1 cellular context compared by ENCODE assay signal in the genomic region with DNA sequence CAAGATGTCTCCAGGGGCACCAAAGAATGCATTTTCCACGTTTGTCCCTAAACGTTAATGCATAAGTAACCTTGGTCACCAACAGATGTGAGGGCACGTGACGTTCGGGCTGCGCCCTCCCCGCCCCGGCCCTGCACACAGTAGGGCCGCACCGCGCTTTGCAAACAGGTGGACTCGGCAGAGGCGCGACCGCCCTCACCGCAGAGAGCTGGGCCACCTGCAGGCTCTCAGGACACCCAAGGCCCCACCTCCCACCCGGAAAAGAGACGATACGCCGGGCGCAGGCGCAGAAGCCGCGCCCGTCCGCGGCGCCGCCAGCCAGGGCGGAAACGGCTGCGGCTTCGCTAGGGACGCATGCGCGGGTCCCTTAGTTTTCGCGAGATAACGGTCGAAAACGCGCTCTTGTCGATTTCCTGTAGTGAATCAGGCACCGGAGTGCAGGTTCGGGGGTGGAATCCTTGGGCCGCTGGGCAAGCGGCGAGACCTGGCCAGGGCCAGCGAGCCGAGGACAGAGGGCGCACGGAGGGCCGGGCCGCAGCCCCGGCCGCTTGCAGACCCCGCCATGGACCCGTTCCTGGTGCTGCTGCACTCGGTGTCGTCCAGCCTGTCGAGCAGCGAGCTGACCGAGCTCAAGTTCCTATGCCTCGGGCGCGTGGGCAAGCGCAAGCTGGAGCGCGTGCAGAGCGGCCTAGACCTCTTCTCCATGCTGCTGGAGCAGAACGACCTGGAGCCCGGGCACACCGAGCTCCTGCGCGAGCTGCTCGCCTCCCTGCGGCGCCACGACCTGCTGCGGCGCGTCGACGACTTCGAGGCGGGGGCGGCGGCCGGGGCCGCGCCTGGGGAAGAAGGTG.
TF ChIP-seq lines count a peak whose summit lies in the region.

A gene with protein sequence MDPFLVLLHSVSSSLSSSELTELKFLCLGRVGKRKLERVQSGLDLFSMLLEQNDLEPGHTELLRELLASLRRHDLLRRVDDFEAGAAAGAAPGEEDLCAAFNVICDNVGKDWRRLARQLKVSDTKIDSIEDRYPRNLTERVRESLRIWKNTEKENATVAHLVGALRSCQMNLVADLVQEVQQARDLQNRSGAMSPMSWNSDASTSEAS (plus strand): TSS at position 399 of the 851 bp plus-strand sequence. CDS start 164 bp downstream, at position 563.

TF ChIP-seq in GM12878, 131 proteins besides CTCF, POLR2A, EP300 and RAD21 (continued from another document and continues in another):
- TF ChIP-seq MTA2 (IDR thresholded peaks at IDR 0.05; ENCODE audit: low read depth) (no peak), PAX5 (IDR thresholded peaks at IDR 0.05; ENCODE audit: borderline replicate concordance, low read depth, low read length) (peak; percentile 52; the same call in 1 of the 2 replicates), BRCA1 (IDR thresholded peaks at IDR 0.05; ENCODE audit: low read depth, low read length) (peak; percentile 55; the same call in 1 of the 2 replicates), MYB (IDR thresholded peaks at IDR 0.05; ENCODE audit: borderline replicate concordance, low read depth, low read length) (no peak), EGR1 (IDR thresholded peaks at IDR 0.05; ENCODE audit: borderline replicate concordance in 1 of 2, low read depth in 2 of 2, low read length in 2 of 2) (peak in 1 of 2 experiments; percentile 71; a peak in 2 of 3 replicates), ASH2L (IDR thresholded peaks at IDR 0.05; ENCODE audit: borderline replicate concordance, low read depth) (no peak), KLF5 (IDR thresholded peaks at IDR 0.05; ENCODE audit: partially characterized antibody) (peak; percentile 37), TCF3 (IDR thresholded peaks at IDR 0.05; ENCODE audit: borderline replicate concordance, insufficient read depth, low read depth, low read length) (peak; percentile 98), CHD1 (IDR thresholded peaks at IDR 0.05; ENCODE audit: low read depth, low read length) (no peak), LARP7 (IDR thresholded peaks at IDR 0.05) (no peak; the same call in none of the 2 replicates), SPI1 (IDR thresholded peaks at IDR 0.05; ENCODE audit: borderline replicate concordance, insufficient read depth, low read depth, low read length) (no peak; the same call in 1 of the 2 replicates), CBX3 (IDR thresholded peaks at IDR 0.05; ENCODE audit: borderline replicate concordance, low read depth) (no peak), FOXK2 (IDR thresholded peaks at IDR 0.05) (no peak), RBBP5 (conservative IDR thresholded peaks at IDR 0.05) (no peak), RUNX3 (IDR thresholded peaks at IDR 0.05; ENCODE audit: low read length) (peak; percentile 86), POLR2AphosphoS2 (IDR thresholded peaks at IDR 0.05; ENCODE audit: low read depth, low read length) (no peak), TCF12 (IDR thresholded peaks at IDR 0.05; ENCODE audit: low read depth, low read length) (peak; percentile 99), ZBED1 (IDR thresholded peaks at IDR 0.05; ENCODE audit: borderline replicate concordance) (no peak), CBX5 (IDR thresholded peaks at IDR 0.05; ENCODE audit: low read depth) (no peak), MXI1 (IDR thresholded peaks at IDR 0.05; ENCODE audit: low read depth, low read length) (peak; percentile 25; the same call in 1 of the 2 replicates), HDAC6 (IDR thresholded peaks at IDR 0.05; ENCODE audit: unreplicated experiment) (no peak), SIX5 (IDR thresholded peaks at IDR 0.05; ENCODE audit: low read depth, low read length, severe bottlenecking) (peak; percentile 59), NR2C1 (IDR thresholded peaks at IDR 0.05) (no peak), DPF2 (IDR thresholded peaks at IDR 0.05) (peak; percentile 100), FOS (IDR thresholded peaks at IDR 0.05; ENCODE audit: borderline replicate concordance, extremely low read depth, insufficient read length) (no peak), CBFB (IDR thresholded peaks at IDR 0.05; ENCODE audit: low read depth) (peak; percentile 80; the same call in 1 of the 2 replicates), CEBPB (IDR thresholded peaks at IDR 0.05; ENCODE audit: borderline replicate concordance in 1 of 2, low read depth in 2 of 2, low read length in 2 of 2) (no peak), NFYA (IDR thresholded peaks at IDR 0.05; ENCODE audit: borderline replicate concordance, low read depth, low read length) (no peak), ZNF24 (IDR thresholded peaks at IDR 0.05) (no peak), NFXL1 (IDR thresholded peaks at IDR 0.05; ENCODE audit: borderline replicate concordance) (no peak), ETV6 (conservative IDR thresholded peaks at IDR 0.05 in 1 of 2, IDR thresholded peaks at IDR 0.05 in 1 of 2; ENCODE audit: borderline replicate concordance in 1 of 2, low read depth in 1 of 2) (no peak)
- TF ChIP-seq, protein P1, sequence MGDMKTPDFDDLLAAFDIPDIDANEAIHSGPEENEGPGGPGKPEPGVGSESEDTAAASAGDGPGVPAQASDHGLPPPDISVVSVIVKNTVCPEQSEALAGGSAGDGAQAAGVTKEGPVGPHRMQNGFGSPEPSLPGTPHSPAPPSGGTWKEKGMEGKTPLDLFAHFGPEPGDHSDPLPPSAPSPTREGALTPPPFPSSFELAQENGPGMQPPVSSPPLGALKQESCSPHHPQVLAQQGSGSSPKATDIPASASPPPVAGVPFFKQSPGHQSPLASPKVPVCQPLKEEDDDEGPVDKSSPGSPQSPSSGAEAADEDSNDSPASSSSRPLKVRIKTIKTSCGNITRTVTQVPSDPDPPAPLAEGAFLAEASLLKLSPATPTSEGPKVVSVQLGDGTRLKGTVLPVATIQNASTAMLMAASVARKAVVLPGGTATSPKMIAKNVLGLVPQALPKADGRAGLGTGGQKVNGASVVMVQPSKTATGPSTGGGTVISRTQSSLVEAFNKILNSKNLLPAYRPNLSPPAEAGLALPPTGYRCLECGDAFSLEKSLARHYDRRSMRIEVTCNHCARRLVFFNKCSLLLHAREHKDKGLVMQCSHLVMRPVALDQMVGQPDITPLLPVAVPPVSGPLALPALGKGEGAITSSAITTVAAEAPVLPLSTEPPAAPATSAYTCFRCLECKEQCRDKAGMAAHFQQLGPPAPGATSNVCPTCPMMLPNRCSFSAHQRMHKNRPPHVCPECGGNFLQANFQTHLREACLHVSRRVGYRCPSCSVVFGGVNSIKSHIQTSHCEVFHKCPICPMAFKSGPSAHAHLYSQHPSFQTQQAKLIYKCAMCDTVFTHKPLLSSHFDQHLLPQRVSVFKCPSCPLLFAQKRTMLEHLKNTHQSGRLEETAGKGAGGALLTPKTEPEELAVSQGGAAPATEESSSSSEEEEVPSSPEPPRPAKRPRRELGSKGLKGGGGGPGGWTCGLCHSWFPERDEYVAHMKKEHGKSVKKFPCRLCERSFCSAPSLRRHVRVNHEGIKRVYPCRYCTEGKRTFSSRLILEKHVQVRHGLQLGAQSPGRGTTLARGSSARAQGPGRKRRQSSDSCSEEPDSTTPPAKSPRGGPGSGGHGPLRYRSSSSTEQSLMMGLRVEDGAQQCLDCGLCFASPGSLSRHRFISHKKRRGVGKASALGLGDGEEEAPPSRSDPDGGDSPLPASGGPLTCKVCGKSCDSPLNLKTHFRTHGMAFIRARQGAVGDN (IDR thresholded peaks at IDR 0.05) = no peak; the same call in 1 of the 2 replicates
- TF ChIP-seq, protein P2, sequence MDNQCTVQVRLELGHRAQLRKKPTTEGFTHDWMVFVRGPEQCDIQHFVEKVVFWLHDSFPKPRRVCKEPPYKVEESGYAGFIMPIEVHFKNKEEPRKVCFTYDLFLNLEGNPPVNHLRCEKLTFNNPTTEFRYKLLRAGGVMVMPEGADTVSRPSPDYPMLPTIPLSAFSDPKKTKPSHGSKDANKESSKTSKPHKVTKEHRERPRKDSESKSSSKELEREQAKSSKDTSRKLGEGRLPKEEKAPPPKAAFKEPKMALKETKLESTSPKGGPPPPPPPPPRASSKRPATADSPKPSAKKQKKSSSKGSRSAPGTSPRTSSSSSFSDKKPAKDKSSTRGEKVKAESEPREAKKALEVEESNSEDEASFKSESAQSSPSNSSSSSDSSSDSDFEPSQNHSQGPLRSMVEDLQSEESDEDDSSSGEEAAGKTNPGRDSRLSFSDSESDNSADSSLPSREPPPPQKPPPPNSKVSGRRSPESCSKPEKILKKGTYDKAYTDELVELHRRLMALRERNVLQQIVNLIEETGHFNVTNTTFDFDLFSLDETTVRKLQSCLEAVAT (IDR thresholded peaks at IDR 0.05) = 0 out of 2 replicates have a peak, but pooled peaks have one; percentile 38
- TF ChIP-seq, protein P3, sequence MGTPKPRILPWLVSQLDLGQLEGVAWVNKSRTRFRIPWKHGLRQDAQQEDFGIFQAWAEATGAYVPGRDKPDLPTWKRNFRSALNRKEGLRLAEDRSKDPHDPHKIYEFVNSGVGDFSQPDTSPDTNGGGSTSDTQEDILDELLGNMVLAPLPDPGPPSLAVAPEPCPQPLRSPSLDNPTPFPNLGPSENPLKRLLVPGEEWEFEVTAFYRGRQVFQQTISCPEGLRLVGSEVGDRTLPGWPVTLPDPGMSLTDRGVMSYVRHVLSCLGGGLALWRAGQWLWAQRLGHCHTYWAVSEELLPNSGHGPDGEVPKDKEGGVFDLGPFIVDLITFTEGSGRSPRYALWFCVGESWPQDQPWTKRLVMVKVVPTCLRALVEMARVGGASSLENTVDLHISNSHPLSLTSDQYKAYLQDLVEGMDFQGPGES (IDR thresholded peaks at IDR 0.05) = no peak
- TF ChIP-seq, protein P4, sequence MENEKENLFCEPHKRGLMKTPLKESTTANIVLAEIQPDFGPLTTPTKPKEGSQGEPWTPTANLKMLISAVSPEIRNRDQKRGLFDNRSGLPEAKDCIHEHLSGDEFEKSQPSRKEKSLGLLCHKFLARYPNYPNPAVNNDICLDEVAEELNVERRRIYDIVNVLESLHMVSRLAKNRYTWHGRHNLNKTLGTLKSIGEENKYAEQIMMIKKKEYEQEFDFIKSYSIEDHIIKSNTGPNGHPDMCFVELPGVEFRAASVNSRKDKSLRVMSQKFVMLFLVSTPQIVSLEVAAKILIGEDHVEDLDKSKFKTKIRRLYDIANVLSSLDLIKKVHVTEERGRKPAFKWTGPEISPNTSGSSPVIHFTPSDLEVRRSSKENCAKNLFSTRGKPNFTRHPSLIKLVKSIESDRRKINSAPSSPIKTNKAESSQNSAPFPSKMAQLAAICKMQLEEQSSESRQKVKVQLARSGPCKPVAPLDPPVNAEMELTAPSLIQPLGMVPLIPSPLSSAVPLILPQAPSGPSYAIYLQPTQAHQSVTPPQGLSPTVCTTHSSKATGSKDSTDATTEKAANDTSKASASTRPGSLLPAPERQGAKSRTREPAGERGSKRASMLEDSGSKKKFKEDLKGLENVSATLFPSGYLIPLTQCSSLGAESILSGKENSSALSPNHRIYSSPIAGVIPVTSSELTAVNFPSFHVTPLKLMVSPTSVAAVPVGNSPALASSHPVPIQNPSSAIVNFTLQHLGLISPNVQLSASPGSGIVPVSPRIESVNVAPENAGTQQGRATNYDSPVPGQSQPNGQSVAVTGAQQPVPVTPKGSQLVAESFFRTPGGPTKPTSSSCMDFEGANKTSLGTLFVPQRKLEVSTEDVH (IDR thresholded peaks at IDR 0.05; ENCODE audit: low read depth, partially characterized antibody) = no peak
- TF ChIP-seq, protein P5, sequence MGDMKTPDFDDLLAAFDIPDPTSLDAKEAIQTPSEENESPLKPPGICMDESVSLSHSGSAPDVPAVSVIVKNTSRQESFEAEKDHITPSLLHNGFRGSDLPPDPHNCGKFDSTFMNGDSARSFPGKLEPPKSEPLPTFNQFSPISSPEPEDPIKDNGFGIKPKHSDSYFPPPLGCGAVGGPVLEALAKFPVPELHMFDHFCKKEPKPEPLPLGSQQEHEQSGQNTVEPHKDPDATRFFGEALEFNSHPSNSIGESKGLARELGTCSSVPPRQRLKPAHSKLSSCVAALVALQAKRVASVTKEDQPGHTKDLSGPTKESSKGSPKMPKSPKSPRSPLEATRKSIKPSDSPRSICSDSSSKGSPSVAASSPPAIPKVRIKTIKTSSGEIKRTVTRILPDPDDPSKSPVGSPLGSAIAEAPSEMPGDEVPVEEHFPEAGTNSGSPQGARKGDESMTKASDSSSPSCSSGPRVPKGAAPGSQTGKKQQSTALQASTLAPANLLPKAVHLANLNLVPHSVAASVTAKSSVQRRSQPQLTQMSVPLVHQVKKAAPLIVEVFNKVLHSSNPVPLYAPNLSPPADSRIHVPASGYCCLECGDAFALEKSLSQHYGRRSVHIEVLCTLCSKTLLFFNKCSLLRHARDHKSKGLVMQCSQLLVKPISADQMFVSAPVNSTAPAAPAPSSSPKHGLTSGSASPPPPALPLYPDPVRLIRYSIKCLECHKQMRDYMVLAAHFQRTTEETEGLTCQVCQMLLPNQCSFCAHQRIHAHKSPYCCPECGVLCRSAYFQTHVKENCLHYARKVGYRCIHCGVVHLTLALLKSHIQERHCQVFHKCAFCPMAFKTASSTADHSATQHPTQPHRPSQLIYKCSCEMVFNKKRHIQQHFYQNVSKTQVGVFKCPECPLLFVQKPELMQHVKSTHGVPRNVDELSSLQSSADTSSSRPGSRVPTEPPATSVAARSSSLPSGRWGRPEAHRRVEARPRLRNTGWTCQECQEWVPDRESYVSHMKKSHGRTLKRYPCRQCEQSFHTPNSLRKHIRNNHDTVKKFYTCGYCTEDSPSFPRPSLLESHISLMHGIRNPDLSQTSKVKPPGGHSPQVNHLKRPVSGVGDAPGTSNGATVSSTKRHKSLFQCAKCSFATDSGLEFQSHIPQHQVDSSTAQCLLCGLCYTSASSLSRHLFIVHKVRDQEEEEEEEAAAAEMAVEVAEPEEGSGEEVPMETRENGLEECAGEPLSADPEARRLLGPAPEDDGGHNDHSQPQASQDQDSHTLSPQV (IDR thresholded peaks at IDR 0.05) = no peak
- TF ChIP-seq, protein P6, sequence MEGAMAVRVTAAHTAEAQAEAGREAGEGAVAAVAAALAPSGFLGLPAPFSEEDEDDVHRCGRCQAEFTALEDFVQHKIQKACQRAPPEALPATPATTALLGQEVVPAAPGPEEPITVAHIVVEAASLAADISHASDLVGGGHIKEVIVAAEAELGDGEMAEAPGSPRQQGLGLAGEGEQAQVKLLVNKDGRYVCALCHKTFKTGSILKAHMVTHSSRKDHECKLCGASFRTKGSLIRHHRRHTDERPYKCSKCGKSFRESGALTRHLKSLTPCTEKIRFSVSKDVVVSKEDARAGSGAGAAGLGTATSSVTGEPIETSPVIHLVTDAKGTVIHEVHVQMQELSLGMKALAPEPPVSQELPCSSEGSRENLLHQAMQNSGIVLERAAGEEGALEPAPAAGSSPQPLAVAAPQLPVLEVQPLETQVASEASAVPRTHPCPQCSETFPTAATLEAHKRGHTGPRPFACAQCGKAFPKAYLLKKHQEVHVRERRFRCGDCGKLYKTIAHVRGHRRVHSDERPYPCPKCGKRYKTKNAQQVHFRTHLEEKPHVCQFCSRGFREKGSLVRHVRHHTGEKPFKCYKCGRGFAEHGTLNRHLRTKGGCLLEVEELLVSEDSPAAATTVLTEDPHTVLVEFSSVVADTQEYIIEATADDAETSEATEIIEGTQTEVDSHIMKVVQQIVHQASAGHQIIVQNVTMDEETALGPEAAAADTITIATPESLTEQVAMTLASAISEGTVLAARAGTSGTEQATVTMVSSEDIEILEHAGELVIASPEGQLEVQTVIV (IDR thresholded peaks at IDR 0.05; ENCODE audit: borderline replicate concordance, partially characterized antibody) = peak; percentile 41
- TF ChIP-seq, protein P7, sequence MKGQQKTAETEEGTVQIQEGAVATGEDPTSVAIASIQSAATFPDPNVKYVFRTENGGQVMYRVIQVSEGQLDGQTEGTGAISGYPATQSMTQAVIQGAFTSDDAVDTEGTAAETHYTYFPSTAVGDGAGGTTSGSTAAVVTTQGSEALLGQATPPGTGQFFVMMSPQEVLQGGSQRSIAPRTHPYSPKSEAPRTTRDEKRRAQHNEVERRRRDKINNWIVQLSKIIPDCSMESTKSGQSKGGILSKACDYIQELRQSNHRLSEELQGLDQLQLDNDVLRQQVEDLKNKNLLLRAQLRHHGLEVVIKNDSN (IDR thresholded peaks at IDR 0.05; ENCODE audit: borderline replicate concordance, extremely low read length, insufficient read depth, low read depth, low read length) = peak; percentile 77
